In genomic region chr7:113548561-113548960, GRCh38 we compare ENCODE assay signal across 21 cellular contexts.
DNase-seq lines count a peak whose midpoint lies in the region; ATAC-seq and TF ChIP-seq lines count a peak whose summit lies in the region.
"Had no signal": no experiment of that assay in that cellular context is flagged by ENCODE, and none has a peak within 500 bp of the region (broad histone marks: within the 10 kb centered on the region; RNA-seq: fewer than 3 reads in every experiment).

No MANE protein-coding gene starts in this region.

- no peak overlapping the region for H3K4me3 Mint-ChIP-seq in nephron
- H3K4me3 Mint-ChIP-seq: brain, type B pancreatic cell had no signal

- no peaks in the 10 kb centered on the region for H3K4me1 Mint-ChIP-seq in nephron
- H3K4me1 Mint-ChIP-seq: brain had no signal

- H3K9me3 Mint-ChIP-seq in nephron = peaks cover 2% of the 10 kb centered on the region
- peaks cover 5 to 7% of the 10 kb centered on the region in 2 donors for H3K9me3 Mint-ChIP-seq in activated naive CD4-positive, alpha-beta T cell treated with anti-CD3 and anti-CD28 coated beads, Interleukin-2, amount 50 U/mL, for 72 hours
- H3K9me3 Mint-ChIP-seq: brain, type B pancreatic cell had no signal

- peak; percentile 74 for ATAC-seq in GM18909 (IDR thresholded peaks at IDR 0.05; ENCODE audit: poor library complexity, unreplicated experiment)
- ATAC-seq in HG02798 (IDR thresholded peaks at IDR 0.05; ENCODE audit: poor library complexity, unreplicated experiment) = peak; percentile 36
- peak; percentile 51 for ATAC-seq in HG03558 (IDR thresholded peaks at IDR 0.05; ENCODE audit: extremely low read depth, unreplicated experiment)
- ATAC-seq in HG03571 (IDR thresholded peaks at IDR 0.05; ENCODE audit: unreplicated experiment) = no peak
- ATAC-seq in activated naive CD4-positive, alpha-beta T cell treated with anti-CD3 and anti-CD28 coated beads, Interleukin-2, amount 50 U/mL, for 72 hours = no peak
- ATAC-seq: Panc1; stimulated activated naive CD8-positive, alpha-beta T cell treated with anti-CD3 and anti-CD28 coated beads, Interleukin-15, Interleukin-2, amounts not matched to agents 100 U/mL and 50 U/mL, for 24 hours had no signal

- TF ChIP-seq CTCF in nephron (IDR thresholded peaks at IDR 0.05; ENCODE audit: unreplicated experiment in 3 of 3) = no peak

- H3K27me3 Mint-ChIP-seq in nephron (ENCODE audit: low read depth) = no peaks in the 10 kb centered on the region
- H3K27me3 Mint-ChIP-seq: type B pancreatic cell had no signal

- no peak for DNase-seq in activated naive CD4-positive, alpha-beta T cell treated with anti-CD3 and anti-CD28 coated beads, Interleukin-2, amount 50 U/mL, for 72 hours (ENCODE audit: low spot score in 2 of 2)
- no peak for DNase-seq in NCI-H2029 (lab: John Stamatoyannopoulos, UW)
- no peak for DNase-seq in UCSD-AML1 (lab: John Stamatoyannopoulos, UW; ENCODE audit: unreplicated experiment)
- DNase-seq: activated CD4-positive, alpha-beta T cell treated with anti-CD3 and anti-CD28 coated beads, Interleukin-2, amount 50 U/mL, for 1 hour; activated naive CD4-positive, alpha-beta T cell treated with anti-CD3 and anti-CD28 coated beads, Interleukin-2, amount 50 U/mL, for 16 hours; dermis blood vessel endothelial cell; GF-D8; glutamatergic neuron; mesenchymal stem cell; MM.1S; NCI-H2081; NCI-H524 treated with DMSO at 0.1 percent for 48 hours; stimulated activated naive CD8-positive, alpha-beta T cell treated with anti-CD3 and anti-CD28 coated beads, Interleukin-15, Interleukin-2, amounts not matched to agents 100 U/mL and 50 U/mL, for 24 hours had no signal

- H3K36me3 Mint-ChIP-seq in nephron (ENCODE audit: low read depth) = no peaks in the 10 kb centered on the region
- no peaks in the 10 kb centered on the region for H3K36me3 Mint-ChIP-seq in activated naive CD4-positive, alpha-beta T cell treated with anti-CD3 and anti-CD28 coated beads, Interleukin-2, amount 50 U/mL, for 72 hours
- H3K36me3 Mint-ChIP-seq: brain, type B pancreatic cell had no signal

- H3K27ac Mint-ChIP-seq in nephron = peak overlapping the region in 2 of 3 experiments; percentile 4 to 66
- H3K27ac Mint-ChIP-seq in activated naive CD4-positive, alpha-beta T cell treated with anti-CD3 and anti-CD28 coated beads, Interleukin-2, amount 50 U/mL, for 72 hours = no peak overlapping the region
- H3K27ac Mint-ChIP-seq: type B pancreatic cell had no signal

Comparison
In these comparisons a context has a peak if more than half of its experiments do, and no peak if none do; other contexts are left out.
1. ATAC-seq: peak in GM18909 (single experiment), HG02798 (single experiment) and HG03558 (single experiment); none in HG03571 (single experiment) and activated naive CD4-positive, alpha-beta T cell treated with anti-CD3 and anti-CD28 coated beads, Interleukin-2, amount 50 U/mL, for 72 hours (0 of 2).
2. H3K27ac Mint-ChIP-seq: peak in nephron (2 of 3); none in activated naive CD4-positive, alpha-beta T cell treated with anti-CD3 and anti-CD28 coated beads, Interleukin-2, amount 50 U/mL, for 72 hours (0 of 2).